ENCODE assay signal across 1 cellular context in genomic region chr9:127808347-127809001, GRCh38.
A peak's percentile ranks its signal among the peaks of the same experiment; 100 is the strongest.
TF ChIP-seq lines count a peak whose summit lies in the region.

No MANE protein-coding gene starts in this region.

TF ChIP-seq in HepG2, 621 proteins besides CTCF, POLR2A, EP300 and RAD21:
- TF ChIP-seq ZNF180 (CRISPR knock-in tag; IDR thresholded peaks at IDR 0.05; ENCODE audit: borderline replicate concordance, low read depth), result no peak
- TF ChIP-seq RBFOX2 (IDR thresholded peaks at IDR 0.05; ENCODE audit: low read depth, low read length), result peak; percentile 63
- TF ChIP-seq AGO2 (optimal IDR thresholded peaks at IDR 0.05; ENCODE audit: low read depth, low read length), result peak; percentile 34
- TF ChIP-seq GLMP (CRISPR knock-in tag; IDR thresholded peaks at IDR 0.05; ENCODE audit: borderline replicate concordance), result no peak
- TF ChIP-seq E2F2 (CRISPR knock-in tag; IDR thresholded peaks at IDR 0.05; ENCODE audit: borderline replicate concordance), result no peak
TF ChIP-seq in HepG2: peak in this region for 2.
